In the genomic region with DNA sequence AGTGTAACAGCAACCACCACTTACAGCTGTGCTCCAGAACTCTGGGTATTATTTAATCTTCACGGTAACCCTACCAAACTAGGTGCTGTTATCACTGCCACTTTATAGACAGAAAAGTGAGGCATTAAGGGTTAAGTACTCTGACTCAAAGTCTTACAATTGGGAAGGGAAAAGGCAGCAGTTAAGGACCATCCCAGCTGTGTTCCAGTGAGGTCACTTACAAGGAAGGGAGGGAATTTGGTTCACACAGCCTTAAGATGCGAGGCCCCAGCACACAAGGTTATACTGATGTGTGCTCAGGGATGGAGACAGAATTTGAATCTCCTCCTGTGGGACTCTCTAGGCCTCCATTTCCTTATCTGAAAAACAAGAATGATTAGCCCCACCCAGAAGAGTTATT, we compare ENCODE assay signal across 11 cellular contexts. TPM values are rescaled to one million over a fixed set of nuclear protein-coding genes. Genes with fewer than 3 reads are reported as not detected.
DNase-seq lines count a peak whose midpoint lies in the region; ATAC-seq and TF ChIP-seq lines count a peak whose summit lies in the region.
"Had no signal": no experiment of that assay in that cellular context is flagged by ENCODE, and none has a peak within 500 bp of the region (broad histone marks: within the 10 kb centered on the region; RNA-seq: fewer than 3 reads in every experiment).

No MANE protein-coding gene starts in this region.

- no peak overlapping the region for H2AFZ ChIP-seq in PC-9

- CTCF ChIA-PET in PC-9 (lab: Charles Lee), result interaction anchor here (1.0 kb wide), 1 partner anchor 143 kb away, joined by 4 read pairs; no protein-coding TSS in a partner anchor
- CTCF ChIA-PET in naive thymus-derived CD4-positive, alpha-beta T cell (lab: Charles Lee), result interaction anchor here (0.6 to 2.2 kb wide), 3 partner anchors 10 to 300 kb away, joined by 4 to 7 read pairs (median 6); no protein-coding TSS in a partner anchor

- H3K4me1 ChIP-seq in PC-9 (replicated peaks; ENCODE audit: insufficient read depth), result peaks cover 58% of the 10 kb centered on the region
- peaks cover 33 to 58% of the 10 kb centered on the region in 2 donors for H3K4me1 ChIP-seq in naive thymus-derived CD4-positive, alpha-beta T cell (ENCODE audit: control insufficient read depth in 2 of 2, insufficient read depth in 2 of 2, low read length in 2 of 2)
- H3K4me1 ChIP-seq: prostate gland had no signal

- TF ChIP-seq CTCF in PC-9 (conservative IDR thresholded peaks at IDR 0.05), result no peak

- no peak for ATAC-seq in naive thymus-derived CD4-positive, alpha-beta T cell
- no peak for ATAC-seq in GM18502 (IDR thresholded peaks at IDR 0.05; ENCODE audit: poor library complexity, unreplicated experiment)

- H3K27me3 Mint-ChIP-seq in naive thymus-derived CD4-positive, alpha-beta T cell, result no peaks in the 10 kb centered on the region

- peaks cover 55 to 93% (median 84%) of the 10 kb centered on the region in 7 donors for H3K4me1 Mint-ChIP-seq in naive thymus-derived CD4-positive, alpha-beta T cell

- H3F3A ChIP-seq in PC-9 (ENCODE audit: insufficient read depth, low read depth), result peaks cover 32% of the 10 kb centered on the region

- H4K20me1 ChIP-seq in PC-9 (ENCODE audit: insufficient read depth), result no peaks in the 10 kb centered on the region

- no peaks in the 10 kb centered on the region for H3K27me3 ChIP-seq in PC-9 (ENCODE audit: insufficient read depth, low read depth)
- H3K27me3 ChIP-seq in naive thymus-derived CD4-positive, alpha-beta T cell (ENCODE audit: control insufficient read depth in 2 of 2, insufficient read depth in 2 of 2, low read length in 2 of 2), result no peaks in the 10 kb centered on the region

- peak; percentile 73 for DNase-seq in Daoy (ENCODE audit: low read depth)
- DNase-seq in PC-9, result peak in 1 of 2 experiments; percentile 46
- no peak for DNase-seq in epithelial cell of prostate (ENCODE audit: low read depth, low spot score)
- DNase-seq in naive thymus-derived CD4-positive, alpha-beta T cell, result no peak
- no peak for DNase-seq in NCI-H526 treated with DMSO at 0.1 percent for 48 hours (lab: John Stamatoyannopoulos, UW)
- no peak for DNase-seq in NCI-H2107 (lab: John Stamatoyannopoulos, UW)
- no peak for DNase-seq in globus pallidus (ENCODE audit: low spot score)
- DNase-seq: head of caudate nucleus; stimulated activated naive CD4-positive, alpha-beta T cell had no signal

- no peaks in the 10 kb centered on the region for H3K9me2 ChIP-seq in PC-9 (ENCODE audit: insufficient read depth)

- H3K36me3 Mint-ChIP-seq in naive thymus-derived CD4-positive, alpha-beta T cell, result peaks cover 0 to 19% (median 4%) of the 10 kb centered on the region in 5 donors

- no peaks in the 10 kb centered on the region for H3K9me3 Mint-ChIP-seq in naive thymus-derived CD4-positive, alpha-beta T cell

- H3K27ac ChIP-seq in PC-9 (peak overlapping the region; percentile 86), epithelial cell of prostate (peak overlapping the region; percentile 70)
- H3K27ac ChIP-seq in naive thymus-derived CD4-positive, alpha-beta T cell (ENCODE audit: low read depth, low read length), result peak overlapping the region; percentile 5
- H3K27ac ChIP-seq: prostate gland had no signal

- BruUV-seq in PC-9 (replicated peaks; lab: Mats Ljungman, UMichigan), result TSS peak; percentile 34

- peak overlapping the region in 8 of 9 donors; percentile 71 to 96 (median 88) for H3K27ac Mint-ChIP-seq in naive thymus-derived CD4-positive, alpha-beta T cell

- intact Hi-C loops in PC-9 (cut with micrococcal nuclease; ENCODE audit: unreplicated experiment), result loop anchor here (2.0 kb wide), 1 partner anchor 178 kb away; no protein-coding TSS in a partner anchor
- intact Hi-C loops in naive thymus-derived CD4-positive, alpha-beta T cell (cut with micrococcal nuclease), result no loop called here

- no peaks in the 10 kb centered on the region for H3K9me3 ChIP-seq in PC-9 (ENCODE audit: insufficient read depth, low read depth)
- no peaks in the 10 kb centered on the region for H3K9me3 ChIP-seq in naive thymus-derived CD4-positive, alpha-beta T cell (ENCODE audit: control insufficient read depth in 2 of 3, low read length in 3 of 3)
- H3K9me3 ChIP-seq: prostate gland had no signal

- H3K79me2 ChIP-seq in PC-9 (ENCODE audit: low read depth), result peaks cover 74% of the 10 kb centered on the region

- peak overlapping the region; percentile 30; the same call in 1 of the 2 replicates for H3K4me3 ChIP-seq in PC-9
- H3K4me3 ChIP-seq in naive thymus-derived CD4-positive, alpha-beta T cell (ENCODE audit: low read length), result no peak overlapping the region
- H3K4me3 ChIP-seq: prostate gland had no signal

- H3K4me2 ChIP-seq in PC-9, result peak overlapping the region; percentile 75

- peak overlapping the region in 5 of 10 donors; percentile 9 to 71 (median 67) for H3K4me3 Mint-ChIP-seq in naive thymus-derived CD4-positive, alpha-beta T cell

- H3K36me3 ChIP-seq in PC-9 (ENCODE audit: low read depth), result no peaks in the 10 kb centered on the region
- H3K36me3 ChIP-seq in naive thymus-derived CD4-positive, alpha-beta T cell (ENCODE audit: control insufficient read depth in 2 of 3, insufficient read depth in 3 of 3, low read length in 3 of 3), result no peaks in the 10 kb centered on the region
- H3K36me3 ChIP-seq: prostate gland had no signal

- POLR2A ChIA-PET in PC-9 (lab: Charles Lee; ENCODE audit: unreplicated experiment), result interaction anchor here (0.6 kb wide), 2 partner anchors 114 to 871 kb away, joined by 4 to 11 read pairs; no protein-coding TSS in a partner anchor
- POLR2A ChIA-PET in naive thymus-derived CD4-positive, alpha-beta T cell (lab: Charles Lee), result interaction anchor here (0.7 to 9.8 kb wide), 6 partner anchors 9 to 287 kb away, joined by 3 to 75 read pairs (median 3); no protein-coding TSS in a partner anchor

RNA-seq across cellular contexts. Expression of gene TRERF1, which starts 46.7 kb away (rescaled TPM):
- 3.3 and 3.8 TPM in 2 replicates for total RNA-seq in Daoy (2014; rRNA removed; shearing (Covaris generic))
- total RNA-seq in PC-9 (2021), result 12.3 and 14.5 TPM in 2 replicates
- 10 to 100 TPM; 20.7 to 32.4 (median 27.1) TPM for total RNA-seq in naive thymus-derived CD4-positive, alpha-beta T cell
- polyA plus RNA-seq in naive thymus-derived CD4-positive, alpha-beta T cell, result 1 to 10 TPM; 4.8 to 7.5 TPM

Comparison
In these comparisons a context has a peak if more than half of its experiments do, and no peak if none do; other contexts are left out.
1. H3K27ac ChIP-seq: peak in every context shown above with its lines; median percentile 86 in PC-9; 70 in epithelial cell of prostate; 5 in naive thymus-derived CD4-positive, alpha-beta T cell.